In genomic region chr5:131258733-131259132, GRCh38 we compare ENCODE assay signal across 12 cellular contexts. TPM values are rescaled to one million over a fixed set of nuclear protein-coding genes. Genes with fewer than 3 reads are reported as not detected.
DNase-seq lines count a peak whose midpoint lies in the region; FAIRE-seq lines count a peak whose summit lies in the region.
"Had no signal": no experiment of that assay in that cellular context is flagged by ENCODE, and none has a peak within 500 bp of the region (broad histone marks: within the 10 kb centered on the region; RNA-seq: fewer than 3 reads in every experiment).

No MANE protein-coding gene starts in this region.

- H3K9me3 Mint-ChIP-seq in activated naive CD4-positive, alpha-beta T cell treated with anti-CD3 and anti-CD28 coated beads, Interleukin-2, amount 50 U/mL, for 24 hours = no peaks in the 10 kb centered on the region
- no peaks in the 10 kb centered on the region for H3K9me3 Mint-ChIP-seq in activated CD4-positive, alpha-beta memory T cell treated with anti-CD3 and anti-CD28 coated beads for 36 hours

- H3K27ac Mint-ChIP-seq in activated naive CD4-positive, alpha-beta T cell treated with anti-CD3 and anti-CD28 coated beads, Interleukin-2, amount 50 U/mL, for 24 hours = peak overlapping the region; percentile 98
- H3K27ac Mint-ChIP-seq in activated CD4-positive, alpha-beta memory T cell treated with anti-CD3 and anti-CD28 coated beads for 36 hours = peak overlapping the region; percentile 91

- peak overlapping the region; percentile 22 for H3K27ac ChIP-seq in epithelial cell of prostate

- no peak for DNase-seq in activated naive CD4-positive, alpha-beta T cell treated with Interleukin-2 at 50 U/mL for 16 hours
- no peak for DNase-seq in activated CD4-positive, alpha-beta memory T cell treated with anti-CD3 and anti-CD28 coated beads for 36 hours
- DNase-seq in epithelial cell of prostate (ENCODE audit: low read depth, low spot score) (peak; percentile 33), urothelium cell line (ENCODE audit: low spot score) (peak; percentile 47), NCI-H526 (lab: John Stamatoyannopoulos, UW) (no peak)
- DNase-seq in effector CD4-positive, alpha-beta T cell = no peak
- DNase-seq in activated CD4-positive, CD25-positive, alpha-beta regulatory T cell (lab: John Stamatoyannopoulos, UW) = no peak
- DNase-seq: activated gamma-delta T cell; DMS79 treated with DMSO at 0.1 percent for 48 hours; NCI-H446; stimulated activated CD8-positive, alpha-beta memory T cell treated with anti-CD3 and anti-CD28 coated beads, Interleukin-4, amount 100 ng/mL, for 48 hours had no signal

- intact Hi-C loops in activated CD4-positive, alpha-beta memory T cell treated with anti-CD3 and anti-CD28 coated beads for 36 hours (cut with micrococcal nuclease) = loop anchor here (10.0 kb wide), 2 partner anchors 766 to 846 kb away; no protein-coding TSS in a partner anchor

- CTCF ChIA-PET in activated CD4-positive, alpha-beta memory T cell treated with anti-CD3 and anti-CD28 coated beads for 36 hours (lab: Charles Lee) = interaction anchor here (1.2 to 1.5 kb wide), 3 partner anchors 123 to 136 kb away, joined by 3 to 5 read pairs (median 3); no protein-coding TSS in a partner anchor

- POLR2A ChIA-PET in activated CD4-positive, alpha-beta memory T cell treated with anti-CD3 and anti-CD28 coated beads for 36 hours (lab: Charles Lee) = interaction anchor here (0.8 to 4.7 kb wide), 4 partner anchors 6 to 19 kb away, joined by 3 to 55 read pairs (median 6); partner anchors contain the start of gene CDC42SE2

- peaks cover 11% of the 10 kb centered on the region for H3K36me3 Mint-ChIP-seq in activated naive CD4-positive, alpha-beta T cell treated with anti-CD3 and anti-CD28 coated beads, Interleukin-2, amount 50 U/mL, for 24 hours
- peaks cover 31% of the 10 kb centered on the region for H3K36me3 Mint-ChIP-seq in activated CD4-positive, alpha-beta memory T cell treated with anti-CD3 and anti-CD28 coated beads for 36 hours

- H3K4me1 Mint-ChIP-seq in activated naive CD4-positive, alpha-beta T cell treated with anti-CD3 and anti-CD28 coated beads, Interleukin-2, amount 50 U/mL, for 24 hours = peaks cover 86% of the 10 kb centered on the region
- peaks cover 68% of the 10 kb centered on the region for H3K4me1 Mint-ChIP-seq in activated CD4-positive, alpha-beta memory T cell treated with anti-CD3 and anti-CD28 coated beads for 36 hours (ENCODE audit: low read depth)

- no peak for FAIRE-seq in urothelium cell line (lab: Jason Lieb, UNC)

- H3K27me3 Mint-ChIP-seq in activated naive CD4-positive, alpha-beta T cell treated with anti-CD3 and anti-CD28 coated beads, Interleukin-2, amount 50 U/mL, for 24 hours = no peaks in the 10 kb centered on the region
- no peaks in the 10 kb centered on the region for H3K27me3 Mint-ChIP-seq in activated CD4-positive, alpha-beta memory T cell treated with anti-CD3 and anti-CD28 coated beads for 36 hours

- H3K4me3 Mint-ChIP-seq in activated naive CD4-positive, alpha-beta T cell treated with anti-CD3 and anti-CD28 coated beads, Interleukin-2, amount 50 U/mL, for 24 hours = peak overlapping the region; percentile 80
- peak overlapping the region; percentile 62 for H3K4me3 Mint-ChIP-seq in activated CD4-positive, alpha-beta memory T cell treated with anti-CD3 and anti-CD28 coated beads for 36 hours

RNA-seq across cellular contexts. Expression of gene CDC42SE2, which starts 5.1 kb away (rescaled TPM):
- total RNA-seq in activated CD4-positive, alpha-beta memory T cell treated with anti-CD3 and anti-CD28 coated beads for 36 hours = 100 to 1,000 TPM; 103 to 104 TPM

Comparison
In these comparisons a context has a peak if more than half of its experiments do, and no peak if none do; other contexts are left out.
1. DNase-seq: peak in epithelial cell of prostate (single experiment) and urothelium cell line (single experiment); none in activated naive CD4-positive, alpha-beta T cell treated with Interleukin-2 at 50 U/mL for 16 hours (single experiment), activated CD4-positive, alpha-beta memory T cell treated with anti-CD3 and anti-CD28 coated beads for 36 hours (single experiment), NCI-H526 (0 of 2), effector CD4-positive, alpha-beta T cell (single experiment) and activated CD4-positive, CD25-positive, alpha-beta regulatory T cell (0 of 4).